In the genomic region with DNA sequence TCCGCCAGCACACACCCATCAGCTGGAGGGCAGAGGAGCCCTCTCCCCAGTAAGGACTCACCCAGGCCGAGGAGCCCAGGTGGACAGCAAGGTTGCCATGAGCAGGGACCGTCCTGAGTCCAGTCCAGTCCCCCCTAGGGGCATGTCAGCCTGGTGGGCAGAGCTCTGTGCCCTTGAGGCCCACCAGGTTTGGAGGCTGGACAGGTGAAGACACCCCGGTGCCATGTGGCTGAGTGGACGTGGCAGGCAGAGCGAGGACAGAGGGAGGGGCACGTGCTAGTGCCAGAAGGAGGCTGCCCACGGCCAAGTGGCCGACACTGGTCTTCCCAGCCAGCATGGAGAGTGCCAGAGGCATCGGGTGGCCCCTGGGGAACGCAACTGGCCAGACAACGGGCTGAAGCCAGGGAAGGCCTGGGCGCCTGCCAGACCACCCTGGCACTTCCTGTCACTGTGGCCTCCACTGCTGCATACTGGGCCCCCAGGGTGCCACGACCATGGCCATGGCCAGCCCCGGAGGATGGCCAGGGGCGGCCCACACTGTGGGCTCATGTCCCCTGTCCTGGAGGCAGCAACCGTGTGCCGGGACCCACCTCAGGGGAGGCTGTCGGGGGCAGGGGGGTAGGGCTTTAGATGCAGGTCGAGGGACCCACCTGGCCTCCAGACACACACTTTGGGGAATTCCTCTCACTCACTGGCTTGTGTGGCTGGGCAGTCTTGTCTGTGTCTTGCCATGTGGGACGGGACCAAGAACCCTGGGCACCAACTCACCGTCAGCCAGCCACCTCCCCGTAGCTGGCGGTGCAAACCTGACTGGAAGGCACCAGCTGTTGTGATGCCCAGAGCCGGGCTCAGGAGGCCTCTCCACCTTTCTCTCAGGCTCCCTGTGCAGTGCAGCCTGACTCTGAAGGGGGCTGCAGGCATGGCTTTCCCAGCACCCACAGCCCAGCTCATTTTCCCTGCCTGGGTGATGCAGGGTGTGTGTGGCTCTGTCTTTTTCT, we compare ENCODE assay signal across 3 cellular contexts.
TF ChIP-seq lines count a peak whose summit lies in the region.

No MANE protein-coding gene starts in this region.

TF ChIP-seq in SK-N-SH, 30 proteins besides CTCF, POLR2A, EP300 and RAD21:
- TF ChIP-seq TEAD4 (IDR thresholded peaks at IDR 0.05; ENCODE audit: borderline replicate concordance, insufficient read depth) (no peak), FOSL2 (IDR thresholded peaks at IDR 0.05; ENCODE audit: borderline replicate concordance, low read depth) (no peak)
- TF ChIP-seq, protein P1, sequence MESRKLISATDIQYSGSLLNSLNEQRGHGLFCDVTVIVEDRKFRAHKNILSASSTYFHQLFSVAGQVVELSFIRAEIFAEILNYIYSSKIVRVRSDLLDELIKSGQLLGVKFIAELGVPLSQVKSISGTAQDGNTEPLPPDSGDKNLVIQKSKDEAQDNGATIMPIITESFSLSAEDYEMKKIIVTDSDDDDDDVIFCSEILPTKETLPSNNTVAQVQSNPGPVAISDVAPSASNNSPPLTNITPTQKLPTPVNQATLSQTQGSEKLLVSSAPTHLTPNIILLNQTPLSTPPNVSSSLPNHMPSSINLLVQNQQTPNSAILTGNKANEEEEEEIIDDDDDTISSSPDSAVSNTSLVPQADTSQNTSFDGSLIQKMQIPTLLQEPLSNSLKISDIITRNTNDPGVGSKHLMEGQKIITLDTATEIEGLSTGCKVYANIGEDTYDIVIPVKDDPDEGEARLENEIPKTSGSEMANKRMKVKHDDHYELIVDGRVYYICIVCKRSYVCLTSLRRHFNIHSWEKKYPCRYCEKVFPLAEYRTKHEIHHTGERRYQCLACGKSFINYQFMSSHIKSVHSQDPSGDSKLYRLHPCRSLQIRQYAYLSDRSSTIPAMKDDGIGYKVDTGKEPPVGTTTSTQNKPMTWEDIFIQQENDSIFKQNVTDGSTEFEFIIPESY (IDR thresholded peaks at IDR 0.05; ENCODE audit: borderline replicate concordance, low read depth) = no peak
- TF ChIP-seq, protein P2, sequence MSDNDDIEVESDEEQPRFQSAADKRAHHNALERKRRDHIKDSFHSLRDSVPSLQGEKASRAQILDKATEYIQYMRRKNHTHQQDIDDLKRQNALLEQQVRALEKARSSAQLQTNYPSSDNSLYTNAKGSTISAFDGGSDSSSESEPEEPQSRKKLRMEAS (IDR thresholded peaks at IDR 0.05; ENCODE audit: low read depth) = no peak

TF ChIP-seq in SK-N-SH treated with all-trans-retinoic acid at 6 μM for 48 hours, 23 proteins besides CTCF, POLR2A, EP300 and RAD21 (continues in another document):
- TF ChIP-seq TOX (CRISPR knock-in tag; IDR thresholded peaks at IDR 0.05; ENCODE audit: borderline replicate concordance) = no peak
- TF ChIP-seq, protein P3, sequence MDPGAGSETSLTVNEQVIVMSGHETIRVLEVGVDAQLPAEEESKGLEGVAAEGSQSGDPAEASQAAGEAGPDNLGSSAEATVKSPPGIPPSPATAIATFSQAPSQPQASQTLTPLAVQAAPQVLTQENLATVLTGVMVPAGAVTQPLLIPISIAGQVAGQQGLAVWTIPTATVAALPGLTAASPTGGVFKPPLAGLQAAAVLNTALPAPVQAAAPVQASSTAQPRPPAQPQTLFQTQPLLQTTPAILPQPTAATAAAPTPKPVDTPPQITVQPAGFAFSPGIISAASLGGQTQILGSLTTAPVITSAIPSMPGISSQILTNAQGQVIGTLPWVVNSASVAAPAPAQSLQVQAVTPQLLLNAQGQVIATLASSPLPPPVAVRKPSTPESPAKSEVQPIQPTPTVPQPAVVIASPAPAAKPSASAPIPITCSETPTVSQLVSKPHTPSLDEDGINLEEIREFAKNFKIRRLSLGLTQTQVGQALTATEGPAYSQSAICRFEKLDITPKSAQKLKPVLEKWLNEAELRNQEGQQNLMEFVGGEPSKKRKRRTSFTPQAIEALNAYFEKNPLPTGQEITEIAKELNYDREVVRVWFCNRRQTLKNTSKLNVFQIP (CRISPR knock-in tag; IDR thresholded peaks at IDR 0.05; ENCODE audit: borderline replicate concordance, low read depth) = no peak
- no peak for TF ChIP-seq ZNF70 (CRISPR knock-in tag; IDR thresholded peaks at IDR 0.05)
- TF ChIP-seq OSR1 (CRISPR knock-in tag; IDR thresholded peaks at IDR 0.05) = no peak
- TF ChIP-seq, protein P4, sequence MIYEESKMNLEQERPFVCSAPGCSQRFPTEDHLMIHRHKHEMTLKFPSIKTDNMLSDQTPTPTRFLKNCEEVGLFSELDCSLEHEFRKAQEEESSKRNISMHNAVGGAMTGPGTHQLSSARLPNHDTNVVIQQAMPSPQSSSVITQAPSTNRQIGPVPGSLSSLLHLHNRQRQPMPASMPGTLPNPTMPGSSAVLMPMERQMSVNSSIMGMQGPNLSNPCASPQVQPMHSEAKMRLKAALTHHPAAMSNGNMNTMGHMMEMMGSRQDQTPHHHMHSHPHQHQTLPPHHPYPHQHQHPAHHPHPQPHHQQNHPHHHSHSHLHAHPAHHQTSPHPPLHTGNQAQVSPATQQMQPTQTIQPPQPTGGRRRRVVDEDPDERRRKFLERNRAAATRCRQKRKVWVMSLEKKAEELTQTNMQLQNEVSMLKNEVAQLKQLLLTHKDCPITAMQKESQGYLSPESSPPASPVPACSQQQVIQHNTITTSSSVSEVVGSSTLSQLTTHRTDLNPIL (CRISPR knock-in tag; IDR thresholded peaks at IDR 0.05; ENCODE audit: low read depth) = no peak
- no peak for TF ChIP-seq ZNF8 (CRISPR knock-in tag; IDR thresholded peaks at IDR 0.05)
- TF ChIP-seq RARB (CRISPR knock-in tag; IDR thresholded peaks at IDR 0.05) = no peak
- TF ChIP-seq, protein P5, sequence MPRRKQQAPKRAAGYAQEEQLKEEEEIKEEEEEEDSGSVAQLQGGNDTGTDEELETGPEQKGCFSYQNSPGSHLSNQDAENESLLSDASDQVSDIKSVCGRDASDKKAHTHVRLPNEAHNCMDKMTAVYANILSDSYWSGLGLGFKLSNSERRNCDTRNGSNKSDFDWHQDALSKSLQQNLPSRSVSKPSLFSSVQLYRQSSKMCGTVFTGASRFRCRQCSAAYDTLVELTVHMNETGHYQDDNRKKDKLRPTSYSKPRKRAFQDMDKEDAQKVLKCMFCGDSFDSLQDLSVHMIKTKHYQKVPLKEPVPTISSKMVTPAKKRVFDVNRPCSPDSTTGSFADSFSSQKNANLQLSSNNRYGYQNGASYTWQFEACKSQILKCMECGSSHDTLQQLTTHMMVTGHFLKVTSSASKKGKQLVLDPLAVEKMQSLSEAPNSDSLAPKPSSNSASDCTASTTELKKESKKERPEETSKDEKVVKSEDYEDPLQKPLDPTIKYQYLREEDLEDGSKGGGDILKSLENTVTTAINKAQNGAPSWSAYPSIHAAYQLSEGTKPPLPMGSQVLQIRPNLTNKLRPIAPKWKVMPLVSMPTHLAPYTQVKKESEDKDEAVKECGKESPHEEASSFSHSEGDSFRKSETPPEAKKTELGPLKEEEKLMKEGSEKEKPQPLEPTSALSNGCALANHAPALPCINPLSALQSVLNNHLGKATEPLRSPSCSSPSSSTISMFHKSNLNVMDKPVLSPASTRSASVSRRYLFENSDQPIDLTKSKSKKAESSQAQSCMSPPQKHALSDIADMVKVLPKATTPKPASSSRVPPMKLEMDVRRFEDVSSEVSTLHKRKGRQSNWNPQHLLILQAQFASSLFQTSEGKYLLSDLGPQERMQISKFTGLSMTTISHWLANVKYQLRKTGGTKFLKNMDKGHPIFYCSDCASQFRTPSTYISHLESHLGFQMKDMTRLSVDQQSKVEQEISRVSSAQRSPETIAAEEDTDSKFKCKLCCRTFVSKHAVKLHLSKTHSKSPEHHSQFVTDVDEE (CRISPR knock-in tag; IDR thresholded peaks at IDR 0.05) = no peak
- TF ChIP-seq GLIS3 (CRISPR knock-in tag; IDR thresholded peaks at IDR 0.05) = no peak
- no peak for TF ChIP-seq PPARA (CRISPR knock-in tag; IDR thresholded peaks at IDR 0.05; ENCODE audit: borderline replicate concordance)
- TF ChIP-seq SNAI2 (CRISPR knock-in tag; IDR thresholded peaks at IDR 0.05) = no peak
- TF ChIP-seq, protein P6, sequence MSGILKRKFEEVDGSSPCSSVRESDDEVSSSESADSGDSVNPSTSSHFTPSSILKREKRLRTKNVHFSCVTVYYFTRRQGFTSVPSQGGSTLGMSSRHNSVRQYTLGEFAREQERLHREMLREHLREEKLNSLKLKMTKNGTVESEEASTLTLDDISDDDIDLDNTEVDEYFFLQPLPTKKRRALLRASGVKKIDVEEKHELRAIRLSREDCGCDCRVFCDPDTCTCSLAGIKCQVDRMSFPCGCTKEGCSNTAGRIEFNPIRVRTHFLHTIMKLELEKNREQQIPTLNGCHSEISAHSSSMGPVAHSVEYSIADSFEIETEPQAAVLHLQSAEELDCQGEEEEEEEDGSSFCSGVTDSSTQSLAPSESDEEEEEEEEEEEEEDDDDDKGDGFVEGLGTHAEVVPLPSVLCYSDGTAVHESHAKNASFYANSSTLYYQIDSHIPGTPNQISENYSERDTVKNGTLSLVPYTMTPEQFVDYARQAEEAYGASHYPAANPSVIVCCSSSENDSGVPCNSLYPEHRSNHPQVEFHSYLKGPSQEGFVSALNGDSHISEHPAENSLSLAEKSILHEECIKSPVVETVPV (CRISPR knock-in tag; IDR thresholded peaks at IDR 0.05) = no peak
- TF ChIP-seq TCF4 (CRISPR knock-in tag; IDR thresholded peaks at IDR 0.05; ENCODE audit: borderline replicate concordance) = no peak
- no peak for TF ChIP-seq CSDC2 (CRISPR knock-in tag; IDR thresholded peaks at IDR 0.05)
- TF ChIP-seq ARNTL (CRISPR knock-in tag; IDR thresholded peaks at IDR 0.05; ENCODE audit: borderline replicate concordance, low read depth) = no peak

TF ChIP-seq in K562, 482 proteins besides CTCF, POLR2A, EP300 and RAD21:
- TF ChIP-seq ZNF133 (CRISPR knock-in tag; IDR thresholded peaks at IDR 0.05) = no peak
- no peak for TF ChIP-seq ZKSCAN1 (IDR thresholded peaks at IDR 0.05; ENCODE audit: low read depth, low read length)
- peak; percentile 45; the same call in 1 of the 2 replicates for TF ChIP-seq POLR2G (IDR thresholded peaks at IDR 0.05; ENCODE audit: low read depth, low read length)
TF ChIP-seq in K562: peak in this region for 1.
